In genomic region chr7:101899616-101900015, GRCh38 we compare ENCODE assay signal across 1 cellular context.
TF ChIP-seq lines count a peak whose summit lies in the region.

No MANE protein-coding gene starts in this region.

TF ChIP-seq in IMR-90, 13 proteins besides CTCF, POLR2A, EP300 and RAD21:
- no peak for TF ChIP-seq USF2 (IDR thresholded peaks at IDR 0.05; ENCODE audit: low read depth, low read length)
- no peak for TF ChIP-seq RFX5 (IDR thresholded peaks at IDR 0.05; ENCODE audit: low read depth, low read length)
- TF ChIP-seq FOS (IDR thresholded peaks at IDR 0.05; ENCODE audit: low read depth, low read length), result no peak
- no peak for TF ChIP-seq NFE2L2 (IDR thresholded peaks at IDR 0.05; ENCODE audit: low read depth, low read length)
